ENCODE assay signal across 9 cellular contexts in the genomic region with DNA sequence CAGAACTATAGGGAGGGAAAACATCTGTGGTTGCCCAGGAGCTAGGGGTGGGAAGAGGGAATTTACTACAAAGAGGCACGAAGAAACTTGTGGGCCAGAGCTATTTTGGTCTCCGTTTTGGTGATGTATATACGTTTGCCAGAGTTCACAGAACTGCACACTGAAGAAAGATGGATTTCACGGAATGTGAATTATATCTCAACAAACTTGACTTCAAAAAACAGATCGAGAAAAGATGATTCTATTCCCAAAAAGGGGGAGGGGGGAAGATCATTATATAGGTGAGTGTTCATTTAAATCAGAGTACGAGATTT.
A peak's percentile ranks its signal among the peaks of the same experiment; 100 is the strongest.
DNase-seq lines count a peak whose midpoint lies in the region; ATAC-seq and TF ChIP-seq lines count a peak whose summit lies in the region.
"Had no signal": no experiment of that assay in that cellular context is flagged by ENCODE, and none has a peak within 500 bp of the region (broad histone marks: within the 10 kb centered on the region; RNA-seq: fewer than 3 reads in every experiment).

No MANE protein-coding gene starts in this region.

- no peak for TF ChIP-seq CTCF in WI38 (IDR thresholded peaks at IDR 0.05; ENCODE audit: low read depth, low read length)

- H3K9me3 ChIP-seq in iPS DF 6.9 (ENCODE audit: control insufficient read depth, insufficient read depth, low read length), result no peaks in the 10 kb centered on the region

- H3K27ac Mint-ChIP-seq in stimulated activated effector memory CD8-positive, alpha-beta T cell treated with anti-CD3 and anti-CD28 coated beads, Interleukin-12 subunit alpha, Interleukin-12 subunit beta, amount 100 ng/mL, for 72 hours, result peak overlapping the region; percentile 79

- no CpG with 5 or more reads among the region's 6 CpGs for WGBS in iPS DF 6.9 (ENCODE audit: insufficient coverage, insufficient read length)

- H3K4me3 Mint-ChIP-seq in stimulated activated effector memory CD8-positive, alpha-beta T cell treated with anti-CD3 and anti-CD28 coated beads, Interleukin-12 subunit alpha, Interleukin-12 subunit beta, amount 100 ng/mL, for 72 hours, result peak overlapping the region; percentile 60

- H3K4me3 ChIP-seq in WI38 (ENCODE audit: low read depth, low read length), result peak overlapping the region; percentile 41
- H3K4me3 ChIP-seq in iPS DF 6.9 (ENCODE audit: low read length), result peak overlapping the region; percentile 49; the same call in 1 of the 2 replicates

- no peaks in the 10 kb centered on the region for H3K9me3 Mint-ChIP-seq in stimulated activated effector memory CD8-positive, alpha-beta T cell treated with anti-CD3 and anti-CD28 coated beads, Interleukin-12 subunit alpha, Interleukin-12 subunit beta, amount 100 ng/mL, for 72 hours

- H3K27me3 ChIP-seq in iPS DF 6.9 (ENCODE audit: control insufficient read depth, insufficient read depth, low read length), result no peaks in the 10 kb centered on the region

- peaks cover 13% of the 10 kb centered on the region for H3K4me1 Mint-ChIP-seq in stimulated activated effector memory CD8-positive, alpha-beta T cell treated with anti-CD3 and anti-CD28 coated beads, Interleukin-12 subunit alpha, Interleukin-12 subunit beta, amount 100 ng/mL, for 72 hours

- H3K36me3 ChIP-seq in iPS DF 6.9 (ENCODE audit: control insufficient read depth, insufficient read depth, low read length), result no peaks in the 10 kb centered on the region

- H3K27ac ChIP-seq in iPS DF 6.9 (ENCODE audit: low read length), result no peak overlapping the region
- H3K27ac ChIP-seq: C4-2B had no signal

- 0 out of 2 replicates have a peak, but pooled peaks cover 2% of the 10 kb centered on the region for H3K4me1 ChIP-seq in iPS DF 6.9 (ENCODE audit: control insufficient read depth, insufficient read depth, low read length)

- DNase-seq in NCI-H2171 treated with DMSO at 0.1 percent for 48 hours (lab: John Stamatoyannopoulos, UW), result peak; percentile 33
- no peak for DNase-seq in NCI-H2171 (lab: John Stamatoyannopoulos, UW)
- no peak for DNase-seq in iPS DF 6.9 (ENCODE audit: low read depth, low spot score)
- DNase-seq in stimulated activated effector memory CD8-positive, alpha-beta T cell treated with anti-CD3 and anti-CD28 coated beads, Interleukin-12 subunit alpha, Interleukin-12 subunit beta, amount 100 ng/mL, for 72 hours (ENCODE audit: low spot score in 2 of 2), result no peak
- DNase-seq in HK-2 (ENCODE audit: unreplicated experiment), result no peak
- no peak for DNase-seq in Ammon's horn (ENCODE audit: low spot score)

- peaks cover 12% of the 10 kb centered on the region for H3K36me3 Mint-ChIP-seq in stimulated activated effector memory CD8-positive, alpha-beta T cell treated with anti-CD3 and anti-CD28 coated beads, Interleukin-12 subunit alpha, Interleukin-12 subunit beta, amount 100 ng/mL, for 72 hours

- no peak for ATAC-seq in stimulated activated effector memory CD8-positive, alpha-beta T cell treated with anti-CD3 and anti-CD28 coated beads, Interleukin-12 subunit alpha, Interleukin-12 subunit beta, amount 100 ng/mL, for 72 hours
- no peak for ATAC-seq in GM21390 (IDR thresholded peaks at IDR 0.05; ENCODE audit: unreplicated experiment)
